In genomic region chr7:5419523-5420107, GRCh38 we compare ENCODE assay signal across 8 cellular contexts. TPM values are rescaled to one million over a fixed set of nuclear protein-coding genes. Genes with fewer than 3 reads are reported as not detected.
A peak's percentile ranks its signal among the peaks of the same experiment; 100 is the strongest.
DNase-seq lines count a peak whose midpoint lies in the region; FAIRE-seq and TF ChIP-seq lines count a peak whose summit lies in the region.

No MANE protein-coding gene starts in this region.

- H3K36me3 ChIP-seq in colonic mucosa (no peaks in the 10 kb centered on the region), mesodermal cell (ENCODE audit: control insufficient read depth, insufficient read depth, low read length) (peaks cover 19% of the 10 kb centered on the region), urinary bladder (ENCODE audit: insufficient read depth) (no peaks in the 10 kb centered on the region)

- H3K27ac ChIP-seq in colonic mucosa = peak overlapping the region; percentile 96
- H3K27ac ChIP-seq in mesodermal cell (ENCODE audit: low read depth, low read length, severe bottlenecking) = peak overlapping the region; percentile 96
- H3K27ac ChIP-seq in urinary bladder (ENCODE audit: low read depth) = peak overlapping the region; percentile 57

- H3K9me3 ChIP-seq in colonic mucosa = no peaks in the 10 kb centered on the region
- no peaks in the 10 kb centered on the region for H3K9me3 ChIP-seq in mesodermal cell (ENCODE audit: control insufficient read depth, low read length)

- H3K9me3 Mint-ChIP-seq in activated naive CD4-positive, alpha-beta T cell treated with anti-CD3 and anti-CD28 coated beads, Interleukin-2, amount 50 U/mL, for 24 hours = no peaks in the 10 kb centered on the region

- no peaks in the 10 kb centered on the region for H3K27me3 ChIP-seq in colonic mucosa

- H3K36me3 Mint-ChIP-seq in activated naive CD4-positive, alpha-beta T cell treated with anti-CD3 and anti-CD28 coated beads, Interleukin-2, amount 50 U/mL, for 24 hours = no peaks in the 10 kb centered on the region

- no peak for FAIRE-seq in HTR-8/SVneo (lab: Jason Lieb, UNC)

- peaks cover 15% of the 10 kb centered on the region for H3K4me1 ChIP-seq in colonic mucosa
- H3K4me1 ChIP-seq in mesodermal cell (ENCODE audit: control insufficient read depth, insufficient read depth, low read length, poor library complexity, severe bottlenecking) = peaks cover 25% of the 10 kb centered on the region
- no peaks in the 10 kb centered on the region for H3K4me1 ChIP-seq in urinary bladder (ENCODE audit: insufficient read depth)

- H3K27me3 Mint-ChIP-seq in activated naive CD4-positive, alpha-beta T cell treated with anti-CD3 and anti-CD28 coated beads, Interleukin-2, amount 50 U/mL, for 24 hours = peaks cover 29% of the 10 kb centered on the region

- H3K4me1 Mint-ChIP-seq in activated naive CD4-positive, alpha-beta T cell treated with anti-CD3 and anti-CD28 coated beads, Interleukin-2, amount 50 U/mL, for 24 hours = peaks cover 25% of the 10 kb centered on the region

- H3K4me3 ChIP-seq in colonic mucosa (peak overlapping the region; percentile 91), mesodermal cell (ENCODE audit: extremely low read depth, insufficient read depth, low read length, poor library complexity, severe bottlenecking) (peak overlapping the region; percentile 92), urinary bladder (ENCODE audit: low read depth, low read length) (peak overlapping the region; percentile 93)

- intact Hi-C loops in colonic mucosa (cut with DNase I) = no loop called here

- H3K27ac Mint-ChIP-seq in activated naive CD4-positive, alpha-beta T cell treated with anti-CD3 and anti-CD28 coated beads, Interleukin-2, amount 50 U/mL, for 24 hours = no peak overlapping the region

- 1% methylated on average over 31 to 39 of the region's 44 CpGs for WGBS in mesodermal cell (ENCODE audit: insufficient coverage in 2 of 2), 2 experiments
- WGBS in urinary bladder = 3% methylated on average over 44 of the region's 44 CpGs

- no peak for DNase-seq in activated naive CD4-positive, alpha-beta T cell (lab: John Stamatoyannopoulos, UW)
- DNase-seq in colonic mucosa = peak; percentile 33
- no peak for DNase-seq in HTR-8/SVneo (ENCODE audit: insufficient read length, low spot score)
- DNase-seq in MV-4-11 (lab: John Stamatoyannopoulos, UW) = no peak
- no peak for DNase-seq in Ammon's horn (ENCODE audit: low spot score)

- H3K4me3 Mint-ChIP-seq in activated naive CD4-positive, alpha-beta T cell treated with anti-CD3 and anti-CD28 coated beads, Interleukin-2, amount 50 U/mL, for 24 hours = peak overlapping the region; percentile 73

- peak overlapping the region; percentile 95 to 96 for H3K9ac ChIP-seq in colonic mucosa (ENCODE audit: low read depth in 2 of 2, low read length in 2 of 2)

- no peak for TF ChIP-seq CTCF in colonic mucosa (IDR thresholded peaks at IDR 0.05)

RNA-seq across cellular contexts. Expression of gene TNRC18, which starts 4.0 kb away (rescaled TPM):
- 10 to 100 TPM; 84.0 to 90.9 TPM for total RNA-seq in colonic mucosa
- 37.0 TPM for polyA plus RNA-seq in mesodermal cell (2013, experiment 1 of 2)
- polyA plus RNA-seq in mesodermal cell (2013, experiment 2 of 2) = 35.2 TPM
- total RNA-seq in urinary bladder = 63.0 TPM
- polyA plus RNA-seq in urinary bladder = 76.8 TPM
